ENCODE assay signal across 7 cellular contexts in the genomic region with DNA sequence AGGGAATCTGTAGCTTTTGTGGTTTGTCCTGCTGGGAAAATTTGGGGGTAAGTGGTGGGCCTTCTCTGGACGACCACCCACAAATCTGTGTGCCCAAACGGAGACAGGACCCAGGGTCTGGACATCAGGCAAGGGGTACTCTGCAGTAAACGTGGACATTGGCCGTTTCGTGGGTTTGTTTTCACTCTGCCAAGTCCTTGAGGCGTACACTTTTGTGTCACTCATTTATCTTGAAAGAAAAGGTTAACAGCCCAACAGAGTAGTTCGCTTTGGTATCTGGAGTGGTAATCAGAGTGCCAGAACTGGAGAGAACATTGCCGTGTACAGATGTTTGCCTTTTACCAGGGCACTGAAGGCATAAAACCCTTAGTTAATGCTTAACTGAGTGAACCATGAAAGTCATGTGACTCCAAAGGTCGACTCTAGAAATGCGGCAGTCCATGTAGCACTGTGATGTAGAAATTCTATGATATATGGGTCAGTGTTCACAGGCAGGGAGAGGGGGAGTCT. TPM values are rescaled to one million over a fixed set of nuclear protein-coding genes. Genes with fewer than 3 reads are reported as not detected.
DNase-seq lines count a peak whose midpoint lies in the region; TF ChIP-seq lines count a peak whose summit lies in the region.
"Had no signal": no experiment of that assay in that cellular context is flagged by ENCODE, and none has a peak within 500 bp of the region (broad histone marks: within the 10 kb centered on the region; RNA-seq: fewer than 3 reads in every experiment).

No MANE protein-coding gene starts in this region.

- H3K4me2 ChIP-seq in BLaER1 treated with 17β-estradiol and CSF1 and Interleukin-3, amounts not matched to agents 10 nM and 100 nM = peak overlapping the region; percentile 90 to 98 (median 95)
- H3K4me2 ChIP-seq in trophoblast cell (ENCODE audit: low read length) = peak overlapping the region; percentile 84

- peaks cover 32 to 57% (median 52%) of the 10 kb centered on the region in 11 experiments for H4K20me1 ChIP-seq in BLaER1 treated with 17β-estradiol and CSF1 and Interleukin-3, amounts not matched to agents 10 nM and 100 nM

- H3K4me1 ChIP-seq in BLaER1 treated with 17β-estradiol and CSF1 and Interleukin-3, amounts not matched to agents 10 nM and 100 nM = peaks cover 46 to 68% (median 52%) of the 10 kb centered on the region in 10 experiments
- H3K4me1 ChIP-seq in HUES6 (ENCODE audit: control insufficient read depth, insufficient read depth, low read length) (peaks cover 27% of the 10 kb centered on the region), trophoblast cell (ENCODE audit: control insufficient read depth in 1 of 2, insufficient read depth in 2 of 2, low read length in 2 of 2) (peaks cover 15 to 16% of the 10 kb centered on the region in 2 experiments)

- H3K4me3 ChIP-seq in BLaER1 treated with 17β-estradiol and CSF1 and Interleukin-3, amounts not matched to agents 10 nM and 100 nM = peak overlapping the region; percentile 73 to 98 (median 92)
- H3K4me3 ChIP-seq in HUES6 (ENCODE audit: low read depth, low read length) = peak overlapping the region; percentile 99
- H3K4me3 ChIP-seq in dorsolateral prefrontal cortex = peak overlapping the region; percentile 62 to 97 (median 88)
- peak overlapping the region; percentile 94 for H3K4me3 ChIP-seq in trophoblast cell (ENCODE audit: low read depth, low read length)

- peak overlapping the region; percentile 34 for H2BK120ac ChIP-seq in trophoblast cell (ENCODE audit: insufficient read depth, low read length, poor library complexity)

- H3K9ac ChIP-seq in BLaER1 treated with 17β-estradiol and CSF1 and Interleukin-3, amounts not matched to agents 10 nM and 100 nM = peak overlapping the region; percentile 90 to 100 (median 97)
- peak overlapping the region; percentile 86 for H3K9ac ChIP-seq in HUES6 (ENCODE audit: low read length)
- H3K9ac ChIP-seq in trophoblast cell (ENCODE audit: low read length) = peak overlapping the region; percentile 95

- H3K9me3 ChIP-seq in BLaER1 treated with 17β-estradiol and CSF1 and Interleukin-3, amounts not matched to agents 10 nM and 100 nM (replicated peaks in 1 of 11) = peaks cover 0 to 11% (median 9%) of the 10 kb centered on the region in 11 experiments; a peak in 8 of 22 replicates
- H3K9me3 ChIP-seq in HUES6 (ENCODE audit: control insufficient read depth, insufficient read depth, low read depth, low read length) = no peaks in the 10 kb centered on the region
- no peaks in the 10 kb centered on the region for H3K9me3 ChIP-seq in trophoblast cell (ENCODE audit: insufficient read depth, low read depth, low read length)

- H2BK12ac ChIP-seq in trophoblast cell (ENCODE audit: low read length) = no peak overlapping the region

- peak overlapping the region; percentile 95 to 100 (median 98) for H3K27ac ChIP-seq in BLaER1 treated with 17β-estradiol and CSF1 and Interleukin-3, amounts not matched to agents 10 nM and 100 nM
- H3K27ac ChIP-seq in HUES6 (ENCODE audit: low read depth, low read length) = peak overlapping the region; percentile 88
- H3K27ac ChIP-seq in dorsolateral prefrontal cortex = peak overlapping the region; percentile 7 to 100 (median 98)
- peak overlapping the region; percentile 95 for H3K27ac ChIP-seq in trophoblast cell (ENCODE audit: low read depth, low read length)

- H3K27me3 ChIP-seq in BLaER1 treated with 17β-estradiol and CSF1 and Interleukin-3, amounts not matched to agents 10 nM and 100 nM = no peaks in the 10 kb centered on the region
- H3K27me3 ChIP-seq in HUES6 (ENCODE audit: control insufficient read depth, insufficient read depth, low read length) (no peaks in the 10 kb centered on the region), dorsolateral prefrontal cortex (no peaks in the 10 kb centered on the region), trophoblast cell (ENCODE audit: insufficient read depth, low read length) (no peaks in the 10 kb centered on the region)

- TF ChIP-seq CTCF in dorsolateral prefrontal cortex (IDR thresholded peaks at IDR 0.05 in 54 of 56, conservative IDR thresholded peaks at IDR 0.05 in 2 of 56; ENCODE audit: low read depth in 1 of 56, partially characterized antibody in 56 of 56) = no peak

- H2BK5ac ChIP-seq in trophoblast cell (ENCODE audit: low read depth, low read length, poor library complexity) = peak overlapping the region; percentile 88

- H3K18ac ChIP-seq in trophoblast cell (ENCODE audit: low read length) = peak overlapping the region; percentile 99

- intact Hi-C loops in dorsolateral prefrontal cortex (cut with DNase I) = loop anchor here (2.0 to 5.0 kb wide), 4 partner anchors 152 to 197 kb away; partner anchors contain the start of genes TIGD7 (in 2 of the 2), ZNF263 (in 2 of the 2) and ZNF75A (in 2 of the 2)

- DNase-seq in dorsolateral prefrontal cortex = no peak
- DNase-seq in trophoblast cell = peak; percentile 22 to 66
- DNase-seq in effector CD4-positive, alpha-beta T cell = no peak
- no peak for DNase-seq in OCI-M2 (lab: John Stamatoyannopoulos, UW; ENCODE audit: unreplicated experiment)

- peaks cover 13% of the 10 kb centered on the region for H3K79me1 ChIP-seq in trophoblast cell (ENCODE audit: low read length)

- peak overlapping the region; percentile 100 for H3K14ac ChIP-seq in trophoblast cell (ENCODE audit: low read length)

- peaks cover 4 to 30% (median 20%) of the 10 kb centered on the region in 11 experiments; a peak in 19 of 22 replicates for H3K36me3 ChIP-seq in BLaER1 treated with 17β-estradiol and CSF1 and Interleukin-3, amounts not matched to agents 10 nM and 100 nM
- H3K36me3 ChIP-seq in HUES6 (ENCODE audit: control insufficient read depth, insufficient read depth, low read length) = no peaks in the 10 kb centered on the region
- no peaks in the 10 kb centered on the region for H3K36me3 ChIP-seq in trophoblast cell (ENCODE audit: control insufficient read depth in 1 of 2, insufficient read depth in 2 of 2, low read length in 2 of 2)

- H2AFZ ChIP-seq in trophoblast cell (ENCODE audit: insufficient read depth, low read length, poor library complexity) = peak overlapping the region; percentile 98

- WGBS in trophoblast cell (ENCODE audit: extremely low coverage, insufficient coverage, insufficient read length) = no CpG with 5 or more reads among the region's 10 CpGs

- H4K8ac ChIP-seq in trophoblast cell (ENCODE audit: low read depth, low read length) = peak overlapping the region; percentile 98

- H4K12ac ChIP-seq in trophoblast cell (ENCODE audit: low read depth, low read length) = peak overlapping the region; percentile 98

- peak overlapping the region; percentile 22 for H3K23ac ChIP-seq in trophoblast cell (ENCODE audit: low read length)

- peak overlapping the region; percentile 99 for H3K4ac ChIP-seq in trophoblast cell (ENCODE audit: low read depth, low read length)

- H4K91ac ChIP-seq in trophoblast cell (ENCODE audit: low read depth, low read length) = peak overlapping the region; percentile 99

- H2AK5ac ChIP-seq in trophoblast cell (ENCODE audit: low read length) = peak overlapping the region; percentile 1

- H3K79me2 ChIP-seq in trophoblast cell (ENCODE audit: control insufficient read depth, insufficient read depth, low read length, poor library complexity) = peaks cover 34% of the 10 kb centered on the region

RNA-seq across cellular contexts. Expression of gene NAA60, which starts 15.4 kb away (rescaled TPM):
- 10 to 100 TPM; 35.7 to 71.0 (median 51.2) TPM for total RNA-seq in dorsolateral prefrontal cortex
- 73.3 and 75.4 TPM in 2 replicates for polyA plus RNA-seq in trophoblast cell (2013)

RNA-seq across cellular contexts. Expression of gene ZNF597, which starts 15.6 kb away (rescaled TPM):
- 1 to 10 TPM; 2.8 to 7.5 (median 4.5) TPM for total RNA-seq in dorsolateral prefrontal cortex
- polyA plus RNA-seq in trophoblast cell (2013) = 1.4 and 1.5 TPM in 2 replicates

RNA-seq across cellular contexts. Expression of gene C16orf90, which starts 36.4 kb away (rescaled TPM):
- under 1 TPM in 1 of 120 experiments, not detected in 119; 0.59 TPM for total RNA-seq in dorsolateral prefrontal cortex
- not detected in 2 replicates for polyA plus RNA-seq in trophoblast cell (2013)
- total RNA-seq: M059J had no signal

RNA-seq across cellular contexts. Expression of gene CLUAP1, which starts 41.9 kb away (rescaled TPM):
- total RNA-seq in dorsolateral prefrontal cortex = 10 to 100 TPM; 22.1 to 65.7 (median 42.7) TPM
- 7.5 and 7.6 TPM in 2 replicates for polyA plus RNA-seq in trophoblast cell (2013)

RNA-seq across cellular contexts. Expression of gene ZNF174, which starts 57.9 kb away (rescaled TPM):
- total RNA-seq in dorsolateral prefrontal cortex = 10 to 100 TPM; 10.1 to 18.8 (median 14.4) TPM
- 6.0 and 6.1 TPM in 2 replicates for polyA plus RNA-seq in trophoblast cell (2013)

Comparison
In these comparisons a context has a peak if more than half of its experiments do, and no peak if none do; other contexts are left out.
1. DNase-seq: peak in trophoblast cell (2 of 2); none in dorsolateral prefrontal cortex (0 of 10), effector CD4-positive, alpha-beta T cell (single experiment) and OCI-M2 (single experiment).
2. Peak in every context shown above with its lines, with median percentiles within 50 percentile points of each other: H3K27ac ChIP-seq, H3K4me3 ChIP-seq and H3K9ac ChIP-seq.